1 cellular context compared by ENCODE assay signal in the genomic region with DNA sequence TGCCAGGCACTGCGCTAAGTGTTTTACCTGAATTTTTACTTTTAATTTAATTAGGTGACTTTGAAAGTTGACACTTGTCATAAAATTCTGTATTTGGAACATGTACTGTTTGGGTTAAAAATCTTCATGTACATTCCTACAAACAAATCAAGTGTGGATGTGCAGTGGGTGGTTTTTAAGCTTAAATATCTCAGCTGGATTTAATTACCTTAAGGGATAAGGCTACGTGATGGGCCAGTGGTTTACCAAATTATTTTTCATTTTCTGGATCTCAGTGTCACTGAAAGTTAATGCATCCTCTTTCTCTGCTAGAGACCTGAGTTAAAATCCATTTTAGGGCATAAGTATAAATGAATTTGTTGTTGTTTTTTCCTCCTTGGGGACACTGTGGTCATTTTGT.
TF ChIP-seq lines count a peak whose summit lies in the region.

No MANE protein-coding gene starts in this region.

TF ChIP-seq in GM23338, 12 proteins besides CTCF, POLR2A, EP300 and RAD21 (continued from another document):
- TF ChIP-seq, protein P1, sequence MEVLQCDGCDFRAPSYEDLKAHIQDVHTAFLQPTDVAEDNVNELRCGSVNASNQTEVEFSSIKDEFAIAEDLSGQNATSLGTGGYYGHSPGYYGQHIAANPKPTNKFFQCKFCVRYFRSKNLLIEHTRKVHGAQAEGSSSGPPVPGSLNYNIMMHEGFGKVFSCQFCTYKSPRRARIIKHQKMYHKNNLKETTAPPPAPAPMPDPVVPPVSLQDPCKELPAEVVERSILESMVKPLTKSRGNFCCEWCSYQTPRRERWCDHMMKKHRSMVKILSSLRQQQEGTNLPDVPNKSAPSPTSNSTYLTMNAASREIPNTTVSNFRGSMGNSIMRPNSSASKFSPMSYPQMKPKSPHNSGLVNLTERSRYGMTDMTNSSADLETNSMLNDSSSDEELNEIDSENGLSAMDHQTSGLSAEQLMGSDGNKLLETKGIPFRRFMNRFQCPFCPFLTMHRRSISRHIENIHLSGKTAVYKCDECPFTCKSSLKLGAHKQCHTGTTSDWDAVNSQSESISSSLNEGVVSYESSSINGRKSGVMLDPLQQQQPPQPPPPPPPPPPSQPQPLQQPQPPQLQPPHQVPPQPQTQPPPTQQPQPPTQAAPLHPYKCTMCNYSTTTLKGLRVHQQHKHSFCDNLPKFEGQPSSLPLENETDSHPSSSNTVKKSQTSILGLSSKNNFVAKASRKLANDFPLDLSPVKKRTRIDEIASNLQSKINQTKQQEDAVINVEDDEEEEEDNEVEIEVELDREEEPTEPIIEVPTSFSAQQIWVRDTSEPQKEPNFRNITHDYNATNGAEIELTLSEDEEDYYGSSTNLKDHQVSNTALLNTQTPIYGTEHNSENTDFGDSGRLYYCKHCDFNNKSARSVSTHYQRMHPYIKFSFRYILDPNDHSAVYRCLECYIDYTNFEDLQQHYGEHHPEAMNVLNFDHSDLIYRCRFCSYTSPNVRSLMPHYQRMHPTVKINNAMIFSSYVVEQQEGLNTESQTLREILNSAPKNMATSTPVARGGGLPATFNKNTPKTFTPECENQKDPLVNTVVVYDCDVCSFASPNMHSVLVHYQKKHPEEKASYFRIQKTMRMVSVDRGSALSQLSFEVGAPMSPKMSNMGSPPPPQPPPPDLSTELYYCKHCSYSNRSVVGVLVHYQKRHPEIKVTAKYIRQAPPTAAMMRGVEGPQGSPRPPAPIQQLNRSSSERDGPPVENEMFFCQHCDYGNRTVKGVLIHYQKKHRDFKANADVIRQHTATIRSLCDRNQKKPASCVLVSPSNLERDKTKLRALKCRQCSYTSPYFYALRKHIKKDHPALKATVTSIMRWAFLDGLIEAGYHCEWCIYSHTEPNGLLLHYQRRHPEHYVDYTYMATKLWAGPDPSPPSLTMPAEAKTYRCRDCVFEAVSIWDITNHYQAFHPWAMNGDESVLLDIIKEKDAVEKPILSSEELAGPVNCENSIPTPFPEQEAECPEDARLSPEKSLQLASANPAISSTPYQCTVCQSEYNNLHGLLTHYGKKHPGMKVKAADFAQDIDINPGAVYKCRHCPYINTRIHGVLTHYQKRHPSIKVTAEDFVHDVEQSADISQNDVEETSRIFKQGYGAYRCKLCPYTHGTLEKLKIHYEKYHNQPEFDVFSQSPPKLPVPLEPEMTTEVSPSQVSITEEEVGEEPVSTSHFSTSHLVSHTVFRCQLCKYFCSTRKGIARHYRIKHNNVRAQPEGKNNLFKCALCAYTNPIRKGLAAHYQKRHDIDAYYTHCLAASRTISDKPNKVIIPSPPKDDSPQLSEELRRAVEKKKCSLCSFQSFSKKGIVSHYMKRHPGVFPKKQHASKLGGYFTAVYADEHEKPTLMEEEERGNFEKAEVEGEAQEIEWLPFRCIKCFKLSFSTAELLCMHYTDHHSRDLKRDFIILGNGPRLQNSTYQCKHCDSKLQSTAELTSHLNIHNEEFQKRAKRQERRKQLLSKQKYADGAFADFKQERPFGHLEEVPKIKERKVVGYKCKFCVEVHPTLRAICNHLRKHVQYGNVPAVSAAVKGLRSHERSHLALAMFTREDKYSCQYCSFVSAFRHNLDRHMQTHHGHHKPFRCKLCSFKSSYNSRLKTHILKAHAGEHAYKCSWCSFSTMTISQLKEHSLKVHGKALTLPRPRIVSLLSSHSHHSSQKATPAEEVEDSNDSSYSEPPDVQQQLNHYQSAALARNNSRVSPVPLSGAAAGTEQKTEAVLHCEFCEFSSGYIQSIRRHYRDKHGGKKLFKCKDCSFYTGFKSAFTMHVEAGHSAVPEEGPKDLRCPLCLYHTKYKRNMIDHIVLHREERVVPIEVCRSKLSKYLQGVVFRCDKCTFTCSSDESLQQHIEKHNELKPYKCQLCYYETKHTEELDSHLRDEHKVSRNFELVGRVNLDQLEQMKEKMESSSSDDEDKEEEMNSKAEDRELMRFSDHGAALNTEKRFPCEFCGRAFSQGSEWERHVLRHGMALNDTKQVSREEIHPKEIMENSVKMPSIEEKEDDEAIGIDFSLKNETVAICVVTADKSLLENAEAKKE (CRISPR knock-in tag; IDR thresholded peaks at IDR 0.05): no peak
- TF ChIP-seq, protein P2, sequence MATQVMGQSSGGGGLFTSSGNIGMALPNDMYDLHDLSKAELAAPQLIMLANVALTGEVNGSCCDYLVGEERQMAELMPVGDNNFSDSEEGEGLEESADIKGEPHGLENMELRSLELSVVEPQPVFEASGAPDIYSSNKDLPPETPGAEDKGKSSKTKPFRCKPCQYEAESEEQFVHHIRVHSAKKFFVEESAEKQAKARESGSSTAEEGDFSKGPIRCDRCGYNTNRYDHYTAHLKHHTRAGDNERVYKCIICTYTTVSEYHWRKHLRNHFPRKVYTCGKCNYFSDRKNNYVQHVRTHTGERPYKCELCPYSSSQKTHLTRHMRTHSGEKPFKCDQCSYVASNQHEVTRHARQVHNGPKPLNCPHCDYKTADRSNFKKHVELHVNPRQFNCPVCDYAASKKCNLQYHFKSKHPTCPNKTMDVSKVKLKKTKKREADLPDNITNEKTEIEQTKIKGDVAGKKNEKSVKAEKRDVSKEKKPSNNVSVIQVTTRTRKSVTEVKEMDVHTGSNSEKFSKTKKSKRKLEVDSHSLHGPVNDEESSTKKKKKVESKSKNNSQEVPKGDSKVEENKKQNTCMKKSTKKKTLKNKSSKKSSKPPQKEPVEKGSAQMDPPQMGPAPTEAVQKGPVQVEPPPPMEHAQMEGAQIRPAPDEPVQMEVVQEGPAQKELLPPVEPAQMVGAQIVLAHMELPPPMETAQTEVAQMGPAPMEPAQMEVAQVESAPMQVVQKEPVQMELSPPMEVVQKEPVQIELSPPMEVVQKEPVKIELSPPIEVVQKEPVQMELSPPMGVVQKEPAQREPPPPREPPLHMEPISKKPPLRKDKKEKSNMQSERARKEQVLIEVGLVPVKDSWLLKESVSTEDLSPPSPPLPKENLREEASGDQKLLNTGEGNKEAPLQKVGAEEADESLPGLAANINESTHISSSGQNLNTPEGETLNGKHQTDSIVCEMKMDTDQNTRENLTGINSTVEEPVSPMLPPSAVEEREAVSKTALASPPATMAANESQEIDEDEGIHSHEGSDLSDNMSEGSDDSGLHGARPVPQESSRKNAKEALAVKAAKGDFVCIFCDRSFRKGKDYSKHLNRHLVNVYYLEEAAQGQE (IDR thresholded peaks at IDR 0.05; ENCODE audit: unreplicated experiment): no peak
- TF ChIP-seq EZH2 (IDR thresholded peaks at IDR 0.05; ENCODE audit: low read depth, unreplicated experiment) (no peak), CREB1 (CRISPR knock-in tag; IDR thresholded peaks at IDR 0.05; ENCODE audit: low read depth) (no peak), JUNB (IDR thresholded peaks at IDR 0.05; ENCODE audit: unreplicated experiment) (no peak)
